ENCODE assay signal across 9 cellular contexts in genomic region chr1:199089393-199090122, GRCh38.
DNase-seq lines count a peak whose midpoint lies in the region; ATAC-seq and TF ChIP-seq lines count a peak whose summit lies in the region.
"Had no signal": no experiment of that assay in that cellular context is flagged by ENCODE, and none has a peak within 500 bp of the region (broad histone marks: within the 10 kb centered on the region; RNA-seq: fewer than 3 reads in every experiment).

No MANE protein-coding gene starts in this region.

- peak; percentile 82 for ATAC-seq in GM18499 (IDR thresholded peaks at IDR 0.05; ENCODE audit: insufficient read depth, unreplicated experiment)
- ATAC-seq in GM21529 (IDR thresholded peaks at IDR 0.05; ENCODE audit: unreplicated experiment) = peak; percentile 92
- peak; percentile 100 for ATAC-seq in effector memory CD8-positive, alpha-beta T cell (replicated peaks)

- H3K27ac ChIP-seq in KMS-11 (peak overlapping the region; percentile 66), transverse colon (no peak overlapping the region)
- H3K27ac ChIP-seq: right atrium auricular region had no signal

- no peaks in the 10 kb centered on the region for H3K36me3 ChIP-seq in KMS-11 (ENCODE audit: insufficient read depth)
- H3K36me3 ChIP-seq in transverse colon = no peaks in the 10 kb centered on the region
- H3K36me3 ChIP-seq: right atrium auricular region had no signal

- H2AFZ ChIP-seq in KMS-11 (ENCODE audit: low read depth) = peak overlapping the region; percentile 4; the same call in 1 of the 2 replicates

- no peaks in the 10 kb centered on the region for H3K79me2 ChIP-seq in KMS-11 (ENCODE audit: insufficient read depth, low read depth)

- in situ Hi-C loops in transverse colon (cut with MboI; ENCODE audit: low pct_ligation_motif_present in 1 of 4, low pct_unique_long_range_greater_than_20kb in 1 of 4, low sequenced_read_pairs in 3 of 4) = no loop called here

- intact Hi-C loops in transverse colon (cut with DNase I; ENCODE audit: low total_unique reads) = no loop called here

- DNase-seq in effector memory CD8-positive, alpha-beta T cell = peak; percentile 36 to 54 (median 42)
- DNase-seq in AG20443 (ENCODE audit: low spot score) = no peak
- DNase-seq in OCI-M1 (lab: John Stamatoyannopoulos, UW) = no peak
- DNase-seq in transverse colon = no peak
- DNase-seq in NCI-H82 treated with DMSO at 0.1 percent for 48 hours (lab: John Stamatoyannopoulos, UW; ENCODE audit: unreplicated experiment) = no peak

- H3K27ac Mint-ChIP-seq in effector memory CD8-positive, alpha-beta T cell = no peak overlapping the region

- H3K4me3 ChIP-seq in KMS-11 (IDR thresholded peaks at IDR 0.05; ENCODE audit: insufficient read depth, low read depth, low read length) (no peak overlapping the region), transverse colon (no peak overlapping the region)
- H3K4me3 ChIP-seq: right atrium auricular region had no signal

- 0 out of 2 replicates have a peak overlapping the region, but pooled peaks have one; percentile 25 for H3K9ac ChIP-seq in KMS-11

- TF ChIP-seq EP300 in transverse colon (IDR thresholded peaks at IDR 0.05; ENCODE audit: low read depth) = no peak

- peaks cover 10 to 25% of the 10 kb centered on the region in 2 donors for H3K4me1 Mint-ChIP-seq in effector memory CD8-positive, alpha-beta T cell (ENCODE audit: low read depth in 2 of 2)

- H3K4me2 ChIP-seq in KMS-11 = peak overlapping the region; percentile 81

- H3K27me3 ChIP-seq in KMS-11 (ENCODE audit: insufficient read depth, low read depth) (no peaks in the 10 kb centered on the region), transverse colon (no peaks in the 10 kb centered on the region)
- H3K27me3 ChIP-seq: right atrium auricular region had no signal

- TF ChIP-seq POLR2A in transverse colon (IDR thresholded peaks at IDR 0.05) = no peak

- H3K4me1 ChIP-seq in KMS-11 (ENCODE audit: low read depth, poor library complexity, severe bottlenecking) = peaks cover 69% of the 10 kb centered on the region
- H3K4me1 ChIP-seq in transverse colon = no peaks in the 10 kb centered on the region
- H3K4me1 ChIP-seq: right atrium auricular region had no signal

- H3K4me3 Mint-ChIP-seq in effector memory CD8-positive, alpha-beta T cell = no peak overlapping the region

- no peaks in the 10 kb centered on the region for H3K9me3 Mint-ChIP-seq in effector memory CD8-positive, alpha-beta T cell

- no peaks in the 10 kb centered on the region for H4K20me1 ChIP-seq in KMS-11 (ENCODE audit: insufficient read depth)

- H3K9me3 ChIP-seq in transverse colon = no peaks in the 10 kb centered on the region
- H3K9me3 ChIP-seq: right atrium auricular region had no signal

- WGBS in transverse colon (ENCODE audit: low coverage in 1 of 2), 2 donors = 51% methylated on average over 3 of the region's 3 CpGs

- peaks cover 3% of the 10 kb centered on the region for H3K36me3 Mint-ChIP-seq in effector memory CD8-positive, alpha-beta T cell (ENCODE audit: insufficient read depth)

- H3K27me3 Mint-ChIP-seq in effector memory CD8-positive, alpha-beta T cell = peaks cover 0 to 20% of the 10 kb centered on the region in 2 donors

- TF ChIP-seq CTCF in KMS-11 (conservative IDR thresholded peaks at IDR 0.05; ENCODE audit: low read depth, low read length) (no peak), transverse colon (IDR thresholded peaks at IDR 0.05) (no peak)

Comparison
In these comparisons a context has a peak if more than half of its experiments do, and no peak if none do; other contexts are left out.
1. DNase-seq: peak in effector memory CD8-positive, alpha-beta T cell (3 of 3); none in AG20443 (single experiment), OCI-M1 (single experiment), transverse colon (single experiment) and NCI-H82 treated with DMSO at 0.1 percent for 48 hours (single experiment).
2. Peak in every context shown above with its lines, with median percentiles within 50 percentile points of each other: ATAC-seq.